21 cellular contexts compared by ENCODE assay signal in the genomic region with DNA sequence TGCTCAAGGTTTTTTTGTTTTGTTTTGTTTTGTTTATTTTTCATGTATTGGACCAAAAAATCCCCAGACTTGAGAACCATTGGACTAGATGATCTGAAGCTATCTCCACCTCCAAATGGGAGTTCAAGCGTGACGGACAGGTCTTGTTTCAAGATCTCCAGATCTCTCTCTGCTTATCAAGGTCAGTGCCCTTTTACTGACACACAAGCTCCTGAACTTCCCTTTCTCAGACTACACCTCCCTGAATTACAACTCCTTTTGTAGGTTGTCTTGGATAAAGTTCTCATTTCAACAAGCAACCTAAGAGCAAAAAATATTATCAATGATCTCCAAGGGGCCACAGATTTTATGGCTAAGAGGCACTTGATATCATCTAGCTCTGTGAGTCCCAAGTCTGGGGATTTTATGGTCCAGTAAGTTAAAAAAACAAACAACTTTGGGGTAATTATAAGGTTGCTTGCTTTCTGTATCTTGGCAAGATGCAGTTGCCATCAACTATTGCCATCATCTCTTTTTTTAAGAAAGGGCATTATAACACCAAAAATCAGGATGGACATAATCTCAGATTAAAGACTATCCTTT.
DNase-seq lines count a peak whose midpoint lies in the region; ATAC-seq and TF ChIP-seq lines count a peak whose summit lies in the region.
"Had no signal": no experiment of that assay in that cellular context is flagged by ENCODE, and none has a peak within 500 bp of the region (broad histone marks: within the 10 kb centered on the region; RNA-seq: fewer than 3 reads in every experiment).

No MANE protein-coding gene starts in this region.

- no peaks in the 10 kb centered on the region for H3K4me1 ChIP-seq in A673 (ENCODE audit: insufficient read depth, low read length, poor library complexity, severe bottlenecking)
- H3K4me1 ChIP-seq: HAP-1 had no signal

- H3K4me3 ChIP-seq in A673 (ENCODE audit: low read depth, low read length, poor library complexity, severe bottlenecking), result no peak overlapping the region
- H3K4me3 ChIP-seq: BLaER1 treated with 17β-estradiol and CSF1 and Interleukin-3, amounts not matched to agents 10 nM and 100 nM; GM23248; HAP-1; MG63 had no signal

- ATAC-seq in HG02588 (IDR thresholded peaks at IDR 0.05; ENCODE audit: unreplicated experiment), result no peak
- ATAC-seq: CD8-positive, alpha-beta T cell had no signal

- in situ Hi-C loops in Caki2 (cut with HindIII; ENCODE audit: low pct_unique_long_range_greater_than_20kb, low sequenced_read_pairs) (no loop called here), KBM-7 (cut with MboI; ENCODE audit: low pct_unique_long_range_greater_than_20kb, low sequenced_read_pairs) (no loop called here)

- H3K4me1 Mint-ChIP-seq in immature natural killer cell, result peaks cover 31 to 38% of the 10 kb centered on the region in 2 donors

- H3K27ac ChIP-seq in A673 (ENCODE audit: low read depth, low read length, poor library complexity, severe bottlenecking), result no peak overlapping the region
- H3K27ac ChIP-seq: GM23248, KMS-11 had no signal

- H3K27ac Mint-ChIP-seq in immature natural killer cell, result peak overlapping the region in 4 of 6 donors; percentile 9 to 88 (median 49)
- H3K27ac Mint-ChIP-seq: CD8-positive, alpha-beta T cell had no signal

- H3K4me3 Mint-ChIP-seq in immature natural killer cell, result peak overlapping the region in 3 of 5 donors; percentile 7 to 19 (median 10)
- H3K4me3 Mint-ChIP-seq: CD8-positive, alpha-beta T cell had no signal

- DNase-seq in Caki2 (ENCODE audit: low read depth), result peak; percentile 10
- peak; percentile 10 for DNase-seq in KBM-7
- peak; percentile 3 for DNase-seq in SKM-1 (lab: John Stamatoyannopoulos, UW; ENCODE audit: unreplicated experiment)
- DNase-seq in immature natural killer cell, result no peak
- no peak for DNase-seq in ureter (ENCODE audit: low spot score)
- no peak for DNase-seq in T-helper 1 cell
- DNase-seq in A673 (ENCODE audit: low spot score), result no peak
- DNase-seq: CD8-positive, alpha-beta T cell; GM23248; NCI-H1092; NCI-H1436 treated with DMSO at 0.1 percent for 48 hours; NCI-H2029 treated with DMSO at 0.1 percent for 48 hours; NCI-H2171 treated with DMSO at 0.1 percent for 48 hours; NCI-H446 treated with DMSO at 0.1 percent for 48 hours; NCI-H748 treated with DMSO at 0.1 percent for 48 hours; NK-92 treated with Interleukin-12 subunit alpha and Interleukin-12 subunit beta, amount 100 ng/mL, for 24 hours had no signal

- POLR2A ChIA-PET in A673 (lab: Charles Lee; ENCODE audit: low non-redundant PET), result no interaction called here

- H3K27me3 ChIP-seq in A673 (replicated peaks; ENCODE audit: insufficient read depth, low read depth, low read length, poor library complexity), result no peaks in the 10 kb centered on the region
- H3K27me3 ChIP-seq: BLaER1 treated with 17β-estradiol and CSF1 and Interleukin-3, amounts not matched to agents 10 nM and 100 nM; MG63 had no signal

- no TSS peak for BruUV-seq in A673 (replicated peaks; lab: Mats Ljungman, UMichigan)

- CTCF ChIA-PET in A673 (lab: Charles Lee), result no interaction called here

- TF ChIP-seq CTCF in A673 (conservative IDR thresholded peaks at IDR 0.05; ENCODE audit: low read depth, low read length), result no peak

- intact Hi-C loops in A673 (cut with micrococcal nuclease; ENCODE audit: unreplicated experiment), result no loop called here

- peaks cover 17 to 24% (median 18%) of the 10 kb centered on the region in 3 donors for H3K27me3 Mint-ChIP-seq in immature natural killer cell (ENCODE audit: low read depth in 3 of 3)

- no peaks in the 10 kb centered on the region for H3K9me3 Mint-ChIP-seq in immature natural killer cell
- H3K9me3 Mint-ChIP-seq: CD8-positive, alpha-beta T cell had no signal

- H3K36me3 ChIP-seq in A673 (ENCODE audit: insufficient read depth, low read length, poor library complexity, severe bottlenecking), result no peaks in the 10 kb centered on the region
- H3K36me3 ChIP-seq: BLaER1 treated with 17β-estradiol and CSF1 and Interleukin-3, amounts not matched to agents 10 nM and 100 nM; HAP-1; MG63 had no signal

- peaks cover 0 to 10% (median 0%) of the 10 kb centered on the region in 3 donors for H3K36me3 Mint-ChIP-seq in immature natural killer cell
- H3K36me3 Mint-ChIP-seq: CD8-positive, alpha-beta T cell had no signal

- H3K9me3 ChIP-seq in A673 (ENCODE audit: low read depth, low read length, poor library complexity, severe bottlenecking), result no peaks in the 10 kb centered on the region
- H3K9me3 ChIP-seq: BLaER1 treated with 17β-estradiol and CSF1 and Interleukin-3, amounts not matched to agents 10 nM and 100 nM; HAP-1; MG63 had no signal

Comparison
In these comparisons a context has a peak if more than half of its experiments do, and no peak if none do; other contexts are left out.
1. DNase-seq: peak in Caki2 (single experiment), KBM-7 (single experiment) and SKM-1 (single experiment); none in immature natural killer cell (0 of 3), ureter (single experiment), T-helper 1 cell (0 of 5) and A673 (single experiment).